Comparison of ENCODE assay signal across 8 cellular contexts in genomic region chr1:212012034-212012740, GRCh38. TPM values are rescaled to one million over a fixed set of nuclear protein-coding genes. Genes with fewer than 3 reads are reported as not detected.
DNase-seq lines count a peak whose midpoint lies in the region; ATAC-seq and TF ChIP-seq lines count a peak whose summit lies in the region.

No MANE protein-coding gene starts in this region.

- ATAC-seq in GM18505 (IDR thresholded peaks at IDR 0.05; ENCODE audit: unreplicated experiment) (peak; percentile 82), HG03066 (IDR thresholded peaks at IDR 0.05; ENCODE audit: low read depth, unreplicated experiment) (peak; percentile 89), right lobe of liver (peak; percentile 97 to 100 (median 100))

- intact Hi-C loops in right lobe of liver (cut with DNase I) = no loop called here

- in situ Hi-C loops in ACHN (cut with HindIII; ENCODE audit: low pct_ligation_motif_present, low pct_unique_long_range_greater_than_20kb, low sequenced_read_pairs) = no loop called here

- peak; percentile 76 for DNase-seq in ACHN
- DNase-seq in NCI-H2196 treated with DMSO at 0.1 percent for 48 hours (lab: John Stamatoyannopoulos, UW; ENCODE audit: unreplicated experiment) = peak; percentile 61
- peak; percentile 53 to 61 for DNase-seq in activated CD4-positive, alpha-beta T cell treated with anti-CD3 and anti-CD28 coated beads for 4 hours
- DNase-seq in coronary artery (ENCODE audit: low spot score) = no peak
- peak; percentile 67 to 82 (median 75) for DNase-seq in right lobe of liver
- peak; percentile 38 for DNase-seq in stimulated activated CD8-positive, alpha-beta memory T cell treated with anti-CD3 and anti-CD28 coated beads, Interleukin-15, amount 100 ng/mL, for 1 hour (ENCODE audit: low read depth)

- H3K4me3 ChIP-seq in coronary artery (no peak overlapping the region), right lobe of liver (no peak overlapping the region)

- TF ChIP-seq POLR2A in GM18505 (IDR thresholded peaks at IDR 0.05; ENCODE audit: borderline replicate concordance, extremely low read depth, insufficient read depth, insufficient read length) (no peak), right lobe of liver (IDR thresholded peaks at IDR 0.05) (no peak)

- H3K4me1 ChIP-seq in right lobe of liver = peaks cover 0 to 21% (median 5%) of the 10 kb centered on the region in 4 donors

- H3K36me3 ChIP-seq in right lobe of liver = peaks cover 0 to under 1% (median 0%) of the 10 kb centered on the region in 4 donors

- H3K27ac ChIP-seq in coronary artery (no peak overlapping the region), right lobe of liver (peak overlapping the region in 2 of 3 donors; percentile 28 to 35)

- H3K27me3 ChIP-seq in right lobe of liver = no peaks in the 10 kb centered on the region

- 18% methylated on average over 7 of the region's 7 CpGs for WGBS in right lobe of liver (ENCODE audit: insufficient coverage, low coverage, low lambda C conversion rate, missing lambda C conversion rate)

- peak; percentile 89 for TF ChIP-seq CTCF in coronary artery (IDR thresholded peaks at IDR 0.05)
- TF ChIP-seq CTCF in right lobe of liver (IDR thresholded peaks at IDR 0.05) = peak; percentile 87 to 95 (median 90)

- H3K9me3 ChIP-seq in right lobe of liver = no peaks in the 10 kb centered on the region

RNA-seq across cellular contexts. Expression of gene INTS7, which starts 23.2 kb away (rescaled TPM):
- 10 to 100 TPM in 2 of 6 experiments, 1 to 10 TPM in 4; 5.9 to 14.2 (median 9.6) TPM for total RNA-seq in right lobe of liver

RNA-seq across cellular contexts. Expression of gene DTL, which starts 23.4 kb away (rescaled TPM):
- total RNA-seq in right lobe of liver = 10 to 100 TPM in 1 of 6 experiments, 1 to 10 TPM in 2, under 1 TPM in 3; 0.07 to 12.2 (median 0.94) TPM

Comparison
In these comparisons a context has a peak if more than half of its experiments do, and no peak if none do; other contexts are left out.
1. H3K27ac ChIP-seq: peak in right lobe of liver (2 of 3); none in coronary artery (0 of 2).
2. Peak in every context shown above with its lines, with median percentiles within 50 percentile points of each other: ATAC-seq.